Comparison of ENCODE assay signal across 14 cellular contexts in genomic region chr6:34288581-34288980, GRCh38. TPM values are rescaled to one million over a fixed set of nuclear protein-coding genes. Genes with fewer than 3 reads are reported as not detected.
DNase-seq lines count a peak whose midpoint lies in the region; ATAC-seq and TF ChIP-seq lines count a peak whose summit lies in the region.
"Had no signal": no experiment of that assay in that cellular context is flagged by ENCODE, and none has a peak within 500 bp of the region (broad histone marks: within the 10 kb centered on the region; RNA-seq: fewer than 3 reads in every experiment).

No MANE protein-coding gene starts in this region.

- H3K9ac ChIP-seq in skeletal muscle tissue (ENCODE audit: low read depth in 1 of 3, low read length in 3 of 3) = no peak overlapping the region

- peaks cover 21 to 39% (median 22%) of the 10 kb centered on the region in 3 donors for H3K4me1 ChIP-seq in skeletal muscle tissue (ENCODE audit: control insufficient read depth in 3 of 3, insufficient read depth in 3 of 3, low read length in 3 of 3)

- no peak for TF ChIP-seq CTCF in activated CD8-positive, alpha-beta T cell treated with anti-CD3 and anti-CD28 coated beads for 36 hours (IDR thresholded peaks at IDR 0.05)

- intact Hi-C loops in activated CD8-positive, alpha-beta T cell treated with anti-CD3 and anti-CD28 coated beads for 36 hours (cut with micrococcal nuclease) = no loop called here

- peaks cover 16 to 34% (median 27%) of the 10 kb centered on the region in 3 donors for H3K36me3 ChIP-seq in skeletal muscle tissue (ENCODE audit: control insufficient read depth in 3 of 3, insufficient read depth in 3 of 3, low read length in 3 of 3)

- peak; percentile 51 to 69 for ATAC-seq in activated naive CD4-positive, alpha-beta T cell treated with anti-CD3 and anti-CD28 coated beads, Interleukin-2, amount 50 U/mL, for 72 hours
- ATAC-seq in HG02610 (IDR thresholded peaks at IDR 0.05; ENCODE audit: unreplicated experiment) = peak; percentile 61
- ATAC-seq in activated CD8-positive, alpha-beta T cell treated with anti-CD3 and anti-CD28 coated beads for 36 hours = peak; percentile 71
- ATAC-seq: effector memory CD8-positive, alpha-beta T cell had no signal

- H3K4me1 Mint-ChIP-seq in activated CD8-positive, alpha-beta T cell treated with anti-CD3 and anti-CD28 coated beads for 36 hours (ENCODE audit: low read depth) = peaks cover 20% of the 10 kb centered on the region

- H3K27me3 ChIP-seq in skeletal muscle tissue (ENCODE audit: control insufficient read depth in 3 of 3, insufficient read depth in 3 of 3, low read length in 3 of 3) = no peaks in the 10 kb centered on the region

- no peaks in the 10 kb centered on the region for H3K9me3 Mint-ChIP-seq in activated naive CD4-positive, alpha-beta T cell treated with anti-CD3 and anti-CD28 coated beads, Interleukin-2, amount 50 U/mL, for 72 hours
- H3K9me3 Mint-ChIP-seq in activated CD8-positive, alpha-beta T cell treated with anti-CD3 and anti-CD28 coated beads for 36 hours = no peaks in the 10 kb centered on the region
- H3K9me3 Mint-ChIP-seq: effector memory CD8-positive, alpha-beta T cell had no signal

- no peak overlapping the region for H3K4me3 ChIP-seq in skeletal muscle tissue (ENCODE audit: low read length in 3 of 3)

- H3K27ac ChIP-seq in skeletal muscle tissue (ENCODE audit: low read depth, low read length) = peak overlapping the region; percentile 20

- CTCF ChIA-PET in activated CD8-positive, alpha-beta T cell treated with anti-CD3 and anti-CD28 coated beads for 36 hours (lab: Charles Lee) = interaction anchor here (0.7 to 1.4 kb wide), 4 partner anchors 72 to 127 kb away, joined by 3 to 5 read pairs (median 4); no protein-coding TSS in a partner anchor

- H3K36me3 Mint-ChIP-seq in activated naive CD4-positive, alpha-beta T cell treated with anti-CD3 and anti-CD28 coated beads, Interleukin-2, amount 50 U/mL, for 72 hours = peaks cover 7 to 12% of the 10 kb centered on the region in 2 donors
- H3K36me3 Mint-ChIP-seq in activated CD8-positive, alpha-beta T cell treated with anti-CD3 and anti-CD28 coated beads for 36 hours (ENCODE audit: low read depth) = peaks cover 31% of the 10 kb centered on the region

- POLR2A ChIA-PET in activated CD8-positive, alpha-beta T cell treated with anti-CD3 and anti-CD28 coated beads for 36 hours (lab: Charles Lee) = interaction anchor here (0.7 to 1.0 kb wide), 2 partner anchors 53 to 82 kb away, joined by 3 read pairs; no protein-coding TSS in a partner anchor

- no peak for DNase-seq in activated naive CD4-positive, alpha-beta T cell treated with anti-CD3 and anti-CD28 coated beads, Interleukin-2, amount 50 U/mL, for 72 hours (ENCODE audit: low spot score in 2 of 2)
- DNase-seq in activated naive CD4-positive, alpha-beta T cell (lab: John Stamatoyannopoulos, UW) = no peak
- DNase-seq in activated CD8-positive, alpha-beta T cell treated with anti-CD3 and anti-CD28 coated beads for 36 hours = peak; percentile 48
- DNase-seq in HPDE6-E6E7 (ENCODE audit: extremely low spot score) (no peak), NCI-H526 treated with DMSO at 0.1 percent for 48 hours (lab: John Stamatoyannopoulos, UW) (no peak), NCI-H2081 treated with DMSO at 0.1 percent for 48 hours (lab: John Stamatoyannopoulos, UW) (no peak)
- DNase-seq: activated CD8-positive, alpha-beta memory T cell treated with anti-CD3 and anti-CD28 coated beads for 24 hours; anterior cingulate cortex; effector memory CD8-positive, alpha-beta T cell; NCI-H1930; stimulated activated CD4-positive, alpha-beta T cell treated with anti-CD3 and anti-CD28 coated beads, Interleukin-12 subunit alpha, Interleukin-12 subunit beta, amount 100 ng/mL, for 4 hours; stimulated activated CD8-positive, alpha-beta memory T cell treated with anti-CD3 and anti-CD28 coated beads, Interleukin-4, amount 100 ng/mL, for 48 hours had no signal

- H3K27ac Mint-ChIP-seq in activated naive CD4-positive, alpha-beta T cell treated with anti-CD3 and anti-CD28 coated beads, Interleukin-2, amount 50 U/mL, for 72 hours = peak overlapping the region; percentile 39 to 83
- peak overlapping the region; percentile 74 for H3K27ac Mint-ChIP-seq in activated CD8-positive, alpha-beta T cell treated with anti-CD3 and anti-CD28 coated beads for 36 hours
- H3K27ac Mint-ChIP-seq: effector memory CD8-positive, alpha-beta T cell had no signal

- no peaks in the 10 kb centered on the region for H3K9me3 ChIP-seq in skeletal muscle tissue (ENCODE audit: control insufficient read depth in 3 of 3, low read length in 3 of 3)

- no peaks in the 10 kb centered on the region for H3K27me3 Mint-ChIP-seq in activated CD8-positive, alpha-beta T cell treated with anti-CD3 and anti-CD28 coated beads for 36 hours
- H3K27me3 Mint-ChIP-seq: effector memory CD8-positive, alpha-beta T cell had no signal

- no peak overlapping the region for H3K4me3 Mint-ChIP-seq in activated CD8-positive, alpha-beta T cell treated with anti-CD3 and anti-CD28 coated beads for 36 hours
- H3K4me3 Mint-ChIP-seq: effector memory CD8-positive, alpha-beta T cell had no signal

RNA-seq across cellular contexts. Expression of gene SMIM29, which starts 39.8 kb away (rescaled TPM):
- 10 to 100 TPM; 12.8 to 25.1 TPM for total RNA-seq in activated naive CD4-positive, alpha-beta T cell treated with anti-CD3 and anti-CD28 coated beads, Interleukin-2, amount 50 U/mL, for 72 hours
- 10 to 100 TPM; 13.3 to 16.4 TPM for total RNA-seq in activated CD8-positive, alpha-beta T cell treated with anti-CD3 and anti-CD28 coated beads for 36 hours
- total RNA-seq in skeletal muscle tissue = 5.2 TPM

RNA-seq across cellular contexts. Expression of gene HMGA1, which starts 51.9 kb away (rescaled TPM):
- total RNA-seq in activated naive CD4-positive, alpha-beta T cell treated with anti-CD3 and anti-CD28 coated beads, Interleukin-2, amount 50 U/mL, for 72 hours = 100 to 1,000 TPM; 524 to 600 TPM
- 100 to 1,000 TPM; 683 to 709 TPM for total RNA-seq in activated CD8-positive, alpha-beta T cell treated with anti-CD3 and anti-CD28 coated beads for 36 hours
- total RNA-seq in skeletal muscle tissue = 20.4 TPM

Comparison
In these comparisons a context has a peak if more than half of its experiments do, and no peak if none do; other contexts are left out.
1. RNA of gene HMGA1, which starts 51.9 kb away (total RNA-seq): 683 to 709 TPM in activated CD8-positive, alpha-beta T cell treated with anti-CD3 and anti-CD28 coated beads for 36 hours and 524 to 600 TPM in activated naive CD4-positive, alpha-beta T cell treated with anti-CD3 and anti-CD28 coated beads, Interleukin-2, amount 50 U/mL, for 72 hours; 20.4 TPM in skeletal muscle tissue (single experiment); every median in the first group is over 10 times any median in the second.
2. Peak in every context shown above with its lines, with median percentiles within 50 percentile points of each other: ATAC-seq.